ENCODE assay signal across 19 cellular contexts in genomic region chr21:31267644-31268043, GRCh38.
DNase-seq lines count a peak whose midpoint lies in the region; ATAC-seq and TF ChIP-seq lines count a peak whose summit lies in the region.
"Had no signal": no experiment of that assay in that cellular context is flagged by ENCODE, and none has a peak within 500 bp of the region (broad histone marks: within the 10 kb centered on the region; RNA-seq: fewer than 3 reads in every experiment).

No MANE protein-coding gene starts in this region.

- no peak overlapping the region for H3K4me3 ChIP-seq in astrocyte of the spinal cord (ENCODE audit: low read depth, low read length)
- no peak overlapping the region for H3K4me3 ChIP-seq in retinal pigment epithelial cell (ENCODE audit: low read length)
- no peak overlapping the region for H3K4me3 ChIP-seq in aorta (ENCODE audit: low read length in 2 of 2)
- H3K4me3 ChIP-seq: breast epithelium, HAP-1, MG63, transverse colon had no signal

- WGBS in aorta, 2 donors = 7 to 26% methylated on average over 4 of the region's 4 CpGs

- TF ChIP-seq CTCF in astrocyte of the spinal cord (IDR thresholded peaks at IDR 0.05; ENCODE audit: low read depth, low read length) (no peak), retinal pigment epithelial cell (conservative IDR thresholded peaks at IDR 0.05; ENCODE audit: low read depth, low read length) (no peak)

- intact Hi-C loops in aorta (cut with DNase I) = no loop called here

- H3K36me3 Mint-ChIP-seq in activated T-cell treated with anti-CD3 and anti-CD28 coated beads, Interleukin-2, amount 50 U/mL, for 4 hours (ENCODE audit: insufficient read depth) = peaks cover 31% of the 10 kb centered on the region

- no peaks in the 10 kb centered on the region for H3K4me1 ChIP-seq in aorta (ENCODE audit: control insufficient read depth in 1 of 2, insufficient read depth in 2 of 2, low read length in 2 of 2)
- H3K4me1 ChIP-seq: breast epithelium, HAP-1, transverse colon had no signal

- DNase-seq in activated T-cell treated with anti-CD3 and anti-CD28 coated beads, Interleukin-2, amount 50 U/mL, for 4 hours = no peak
- no peak for DNase-seq in activated T-cell treated with anti-CD3 and anti-CD28 coated beads, Interleukin-2, amount 50 U/mL, for 48 hours
- DNase-seq in DMS79 treated with DMSO at 0.1 percent for 48 hours (lab: John Stamatoyannopoulos, UW) = peak; percentile 57
- peak; percentile 25 for DNase-seq in astrocyte of the spinal cord (ENCODE audit: low read depth, low spot score)
- DNase-seq in retinal pigment epithelial cell (ENCODE audit: low read depth) = peak; percentile 12
- no peak for DNase-seq in stimulated activated CD4-positive, alpha-beta T cell treated with anti-CD3 and anti-CD28 coated beads, Interleukin-12 subunit alpha, Interleukin-12 subunit beta, amount 100 ng/mL, for 4 hours
- DNase-seq in aorta = no peak
- DNase-seq: DMS 273 treated with DMSO at 0.1 percent for 48 hours; kidney glomerular epithelial cell; MG63; NCI-H1417; NCI-H510A; retina; stimulated activated CD4-positive, alpha-beta T cell treated with anti-CD3 and anti-CD28 coated beads, Interleukin-4, amount 100 ng/mL, for 1 hour; stimulated activated naive CD4-positive, alpha-beta T cell treated with Interleukin-2 at 50 U/mL for 16 hours; transverse colon had no signal

- no peak for ATAC-seq in activated T-cell treated with anti-CD3 and anti-CD28 coated beads, Interleukin-2, amount 50 U/mL, for 4 hours
- no peak for ATAC-seq in GM21526 (IDR thresholded peaks at IDR 0.05; ENCODE audit: low FRiP score, unreplicated experiment)
- ATAC-seq in aorta (ENCODE audit: low FRiP score) = no peak

- in situ Hi-C loops in astrocyte of the spinal cord (cut with HindIII; ENCODE audit: low sequenced_read_pairs) = no loop called here

- no peaks in the 10 kb centered on the region for H3K9me3 Mint-ChIP-seq in activated T-cell treated with anti-CD3 and anti-CD28 coated beads, Interleukin-2, amount 50 U/mL, for 4 hours

- no peaks in the 10 kb centered on the region for H3K27me3 Mint-ChIP-seq in activated T-cell treated with anti-CD3 and anti-CD28 coated beads, Interleukin-2, amount 50 U/mL, for 4 hours (ENCODE audit: low read depth)

- H3K27me3 ChIP-seq in aorta (ENCODE audit: control insufficient read depth in 1 of 2, insufficient read depth in 2 of 2, low read length in 1 of 2) = no peaks in the 10 kb centered on the region
- H3K27me3 ChIP-seq: breast epithelium, MG63, transverse colon had no signal

- no peak overlapping the region for H3K27ac ChIP-seq in aorta (ENCODE audit: low read depth in 1 of 2, low read length in 2 of 2)
- H3K27ac ChIP-seq: breast epithelium, transverse colon had no signal

- peak overlapping the region; percentile 29 for H3K4me3 Mint-ChIP-seq in activated T-cell treated with anti-CD3 and anti-CD28 coated beads, Interleukin-2, amount 50 U/mL, for 4 hours

- H3K9me3 ChIP-seq in aorta (ENCODE audit: control insufficient read depth, low read length) = peaks cover 2% of the 10 kb centered on the region
- H3K9me3 ChIP-seq: breast epithelium, HAP-1, MG63, transverse colon had no signal

- no peaks in the 10 kb centered on the region for H3K36me3 ChIP-seq in aorta (ENCODE audit: control insufficient read depth in 1 of 2, insufficient read depth in 2 of 2, low read length in 1 of 2)
- H3K36me3 ChIP-seq: breast epithelium, HAP-1, MG63, transverse colon had no signal

- peaks cover 22% of the 10 kb centered on the region for H3K4me1 Mint-ChIP-seq in activated T-cell treated with anti-CD3 and anti-CD28 coated beads, Interleukin-2, amount 50 U/mL, for 4 hours (ENCODE audit: low read depth)

Comparison
In these comparisons a context has a peak if more than half of its experiments do, and no peak if none do; other contexts are left out.
1. DNase-seq: peak in DMS79 treated with DMSO at 0.1 percent for 48 hours (single experiment), astrocyte of the spinal cord (single experiment) and retinal pigment epithelial cell (single experiment); none in activated T-cell treated with anti-CD3 and anti-CD28 coated beads, Interleukin-2, amount 50 U/mL, for 4 hours (single experiment), activated T-cell treated with anti-CD3 and anti-CD28 coated beads, Interleukin-2, amount 50 U/mL, for 48 hours (0 of 2), stimulated activated CD4-positive, alpha-beta T cell treated with anti-CD3 and anti-CD28 coated beads, Interleukin-12 subunit alpha, Interleukin-12 subunit beta, amount 100 ng/mL, for 4 hours (single experiment) and aorta (0 of 2).